Comparison of ENCODE assay signal across 1 cellular context in the genomic region with DNA sequence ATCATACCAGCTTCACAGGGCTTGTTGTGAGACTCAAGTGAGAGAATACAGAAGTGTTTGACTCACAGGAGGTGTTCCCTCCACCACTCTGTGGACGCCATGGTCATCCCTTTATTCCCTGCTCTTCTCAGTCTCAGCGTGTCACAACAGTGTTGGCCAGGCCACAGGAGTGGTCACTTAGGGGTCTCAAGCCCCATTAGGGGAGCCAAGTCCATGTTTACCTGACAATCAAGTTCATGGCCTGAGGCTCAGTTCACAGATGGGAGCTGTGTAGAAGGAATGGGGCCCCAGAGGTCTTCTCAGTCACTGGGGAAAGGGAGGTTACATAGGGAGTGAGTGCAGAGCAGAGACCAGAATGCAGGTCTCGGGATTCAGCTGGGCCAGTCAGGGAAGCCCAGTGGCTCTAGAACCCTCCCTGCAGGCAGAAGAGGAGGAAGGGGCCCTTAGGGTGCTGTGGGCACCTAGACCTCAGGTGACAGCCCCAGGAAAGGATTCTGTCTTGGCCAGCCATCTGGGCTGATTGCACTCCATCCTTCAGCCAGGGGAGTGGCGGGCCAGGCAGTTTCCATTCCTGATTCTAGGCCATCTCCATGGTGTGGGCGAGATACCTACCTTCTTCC.
TF ChIP-seq lines count a peak whose summit lies in the region.

No MANE protein-coding gene starts in this region.

TF ChIP-seq in HepG2, 621 proteins besides CTCF, POLR2A, EP300 and RAD21 (continued from another document):
- TF ChIP-seq, protein P1, sequence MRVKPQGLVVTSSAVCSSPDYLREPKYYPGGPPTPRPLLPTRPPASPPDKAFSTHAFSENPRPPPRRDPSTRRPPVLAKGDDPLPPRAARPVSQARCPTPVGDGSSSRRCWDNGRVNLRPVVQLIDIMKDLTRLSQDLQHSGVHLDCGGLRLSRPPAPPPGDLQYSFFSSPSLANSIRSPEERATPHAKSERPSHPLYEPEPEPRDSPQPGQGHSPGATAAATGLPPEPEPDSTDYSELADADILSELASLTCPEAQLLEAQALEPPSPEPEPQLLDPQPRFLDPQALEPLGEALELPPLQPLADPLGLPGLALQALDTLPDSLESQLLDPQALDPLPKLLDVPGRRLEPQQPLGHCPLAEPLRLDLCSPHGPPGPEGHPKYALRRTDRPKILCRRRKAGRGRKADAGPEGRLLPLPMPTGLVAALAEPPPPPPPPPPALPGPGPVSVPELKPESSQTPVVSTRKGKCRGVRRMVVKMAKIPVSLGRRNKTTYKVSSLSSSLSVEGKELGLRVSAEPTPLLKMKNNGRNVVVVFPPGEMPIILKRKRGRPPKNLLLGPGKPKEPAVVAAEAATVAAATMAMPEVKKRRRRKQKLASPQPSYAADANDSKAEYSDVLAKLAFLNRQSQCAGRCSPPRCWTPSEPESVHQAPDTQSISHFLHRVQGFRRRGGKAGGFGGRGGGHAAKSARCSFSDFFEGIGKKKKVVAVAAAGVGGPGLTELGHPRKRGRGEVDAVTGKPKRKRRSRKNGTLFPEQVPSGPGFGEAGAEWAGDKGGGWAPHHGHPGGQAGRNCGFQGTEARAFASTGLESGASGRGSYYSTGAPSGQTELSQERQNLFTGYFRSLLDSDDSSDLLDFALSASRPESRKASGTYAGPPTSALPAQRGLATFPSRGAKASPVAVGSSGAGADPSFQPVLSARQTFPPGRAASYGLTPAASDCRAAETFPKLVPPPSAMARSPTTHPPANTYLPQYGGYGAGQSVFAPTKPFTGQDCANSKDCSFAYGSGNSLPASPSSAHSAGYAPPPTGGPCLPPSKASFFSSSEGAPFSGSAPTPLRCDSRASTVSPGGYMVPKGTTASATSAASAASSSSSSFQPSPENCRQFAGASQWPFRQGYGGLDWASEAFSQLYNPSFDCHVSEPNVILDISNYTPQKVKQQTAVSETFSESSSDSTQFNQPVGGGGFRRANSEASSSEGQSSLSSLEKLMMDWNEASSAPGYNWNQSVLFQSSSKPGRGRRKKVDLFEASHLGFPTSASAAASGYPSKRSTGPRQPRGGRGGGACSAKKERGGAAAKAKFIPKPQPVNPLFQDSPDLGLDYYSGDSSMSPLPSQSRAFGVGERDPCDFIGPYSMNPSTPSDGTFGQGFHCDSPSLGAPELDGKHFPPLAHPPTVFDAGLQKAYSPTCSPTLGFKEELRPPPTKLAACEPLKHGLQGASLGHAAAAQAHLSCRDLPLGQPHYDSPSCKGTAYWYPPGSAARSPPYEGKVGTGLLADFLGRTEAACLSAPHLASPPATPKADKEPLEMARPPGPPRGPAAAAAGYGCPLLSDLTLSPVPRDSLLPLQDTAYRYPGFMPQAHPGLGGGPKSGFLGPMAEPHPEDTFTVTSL (CRISPR knock-in tag; IDR thresholded peaks at IDR 0.05; ENCODE audit: borderline replicate concordance): no peak
- no peak for TF ChIP-seq ZUFSP (CRISPR knock-in tag; IDR thresholded peaks at IDR 0.05; ENCODE audit: borderline replicate concordance)
- TF ChIP-seq ZFP62 (CRISPR knock-in tag; IDR thresholded peaks at IDR 0.05): no peak
- no peak for TF ChIP-seq PCBP1 (IDR thresholded peaks at IDR 0.05; ENCODE audit: borderline replicate concordance, low read depth, low read length)
- TF ChIP-seq TP53 (CRISPR knock-in tag; conservative IDR thresholded peaks at IDR 0.05): no peak
- no peak for TF ChIP-seq ZBTB4 (CRISPR knock-in tag; IDR thresholded peaks at IDR 0.05; ENCODE audit: borderline replicate concordance)
- no peak for TF ChIP-seq RNF219 (CRISPR knock-in tag; IDR thresholded peaks at IDR 0.05)
- TF ChIP-seq, protein P2, sequence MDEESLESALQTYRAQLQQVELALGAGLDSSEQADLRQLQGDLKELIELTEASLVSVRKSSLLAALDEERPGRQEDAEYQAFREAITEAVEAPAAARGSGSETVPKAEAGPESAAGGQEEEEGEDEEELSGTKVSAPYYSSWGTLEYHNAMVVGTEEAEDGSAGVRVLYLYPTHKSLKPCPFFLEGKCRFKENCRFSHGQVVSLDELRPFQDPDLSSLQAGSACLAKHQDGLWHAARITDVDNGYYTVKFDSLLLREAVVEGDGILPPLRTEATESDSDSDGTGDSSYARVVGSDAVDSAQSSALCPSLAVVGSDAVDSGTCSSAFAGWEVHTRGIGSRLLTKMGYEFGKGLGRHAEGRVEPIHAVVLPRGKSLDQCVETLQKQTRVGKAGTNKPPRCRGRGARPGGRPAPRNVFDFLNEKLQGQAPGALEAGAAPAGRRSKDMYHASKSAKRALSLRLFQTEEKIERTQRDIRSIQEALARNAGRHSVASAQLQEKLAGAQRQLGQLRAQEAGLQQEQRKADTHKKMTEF (CRISPR knock-in tag; IDR thresholded peaks at IDR 0.05): no peak
- no peak for TF ChIP-seq ZNF749 (CRISPR knock-in tag; IDR thresholded peaks at IDR 0.05; ENCODE audit: borderline replicate concordance)
- TF ChIP-seq MAFK (conservative IDR thresholded peaks at IDR 0.05 in 1 of 2, IDR thresholded peaks at IDR 0.05 in 1 of 2; ENCODE audit: low read length in 2 of 2): no peak
- no peak for TF ChIP-seq ZNF18 (CRISPR knock-in tag; IDR thresholded peaks at IDR 0.05; ENCODE audit: insufficient replicate concordance)
- no peak for TF ChIP-seq HOXA5 (CRISPR knock-in tag; IDR thresholded peaks at IDR 0.05)
- no peak for TF ChIP-seq ZNF333 (CRISPR knock-in tag; IDR thresholded peaks at IDR 0.05; ENCODE audit: borderline replicate concordance)
- TF ChIP-seq TOPORS (CRISPR knock-in tag; IDR thresholded peaks at IDR 0.05): no peak
- no peak for TF ChIP-seq SOX6 (IDR thresholded peaks at IDR 0.05)
- TF ChIP-seq SOX6 (CRISPR knock-in tag; IDR thresholded peaks at IDR 0.05): no peak
- no peak for TF ChIP-seq ZBTB1 (CRISPR knock-in tag; IDR thresholded peaks at IDR 0.05; ENCODE audit: borderline replicate concordance)
- no peak for TF ChIP-seq SRF (IDR thresholded peaks at IDR 0.05; ENCODE audit: low read depth, low read length)
- no peak for TF ChIP-seq ZNF24 (IDR thresholded peaks at IDR 0.05)
- no peak for TF ChIP-seq FOSL1 (CRISPR knock-in tag; IDR thresholded peaks at IDR 0.05; ENCODE audit: borderline replicate concordance)
- no peak for TF ChIP-seq CBFB (CRISPR knock-in tag; IDR thresholded peaks at IDR 0.05)
- TF ChIP-seq ZNF619 (CRISPR knock-in tag; IDR thresholded peaks at IDR 0.05): no peak
- TF ChIP-seq HOXA3 (CRISPR knock-in tag; IDR thresholded peaks at IDR 0.05): no peak
- no peak for TF ChIP-seq ZNF446 (CRISPR knock-in tag; IDR thresholded peaks at IDR 0.05)
- TF ChIP-seq ZNF17 (CRISPR knock-in tag; IDR thresholded peaks at IDR 0.05): no peak
- no peak for TF ChIP-seq PITX1 (CRISPR knock-in tag; IDR thresholded peaks at IDR 0.05)
- TF ChIP-seq NRL (CRISPR knock-in tag; IDR thresholded peaks at IDR 0.05; ENCODE audit: borderline replicate concordance): no peak
- TF ChIP-seq GABPB1 (CRISPR knock-in tag; IDR thresholded peaks at IDR 0.05): 0 out of 2 replicates have a peak, but pooled peaks have one; percentile 1
- no peak for TF ChIP-seq HES4 (CRISPR knock-in tag; IDR thresholded peaks at IDR 0.05; ENCODE audit: borderline replicate concordance)
- no peak for TF ChIP-seq ZNF703 (CRISPR knock-in tag; IDR thresholded peaks at IDR 0.05; ENCODE audit: borderline replicate concordance)
- no peak for TF ChIP-seq GPN1 (CRISPR knock-in tag; IDR thresholded peaks at IDR 0.05; ENCODE audit: borderline replicate concordance)
- no peak for TF ChIP-seq ZBTB21 (CRISPR knock-in tag; IDR thresholded peaks at IDR 0.05)
- TF ChIP-seq HDAC6 (IDR thresholded peaks at IDR 0.05; ENCODE audit: low read depth, low read length): no peak
- TF ChIP-seq, protein P3, sequence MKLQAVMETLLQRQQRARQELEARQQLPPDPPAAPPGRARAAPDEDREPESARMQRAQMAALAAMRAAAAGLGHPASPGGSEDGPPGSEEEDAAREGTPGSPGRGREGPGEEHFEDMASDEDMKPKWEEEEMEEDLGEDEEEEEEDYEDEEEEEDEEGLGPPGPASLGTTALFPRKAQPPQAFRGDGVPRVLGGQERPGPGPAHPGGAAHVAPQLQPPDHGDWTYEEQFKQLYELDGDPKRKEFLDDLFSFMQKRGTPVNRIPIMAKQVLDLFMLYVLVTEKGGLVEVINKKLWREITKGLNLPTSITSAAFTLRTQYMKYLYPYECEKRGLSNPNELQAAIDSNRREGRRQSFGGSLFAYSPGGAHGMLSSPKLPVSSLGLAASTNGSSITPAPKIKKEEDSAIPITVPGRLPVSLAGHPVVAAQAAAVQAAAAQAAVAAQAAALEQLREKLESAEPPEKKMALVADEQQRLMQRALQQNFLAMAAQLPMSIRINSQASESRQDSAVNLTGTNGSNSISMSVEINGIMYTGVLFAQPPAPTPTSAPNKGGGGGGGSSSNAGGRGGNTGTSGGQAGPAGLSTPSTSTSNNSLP (IDR thresholded peaks at IDR 0.05; ENCODE audit: low read depth, low read length): no peak
TF ChIP-seq in HepG2: peak in this region for 36.
